In the genomic region with DNA sequence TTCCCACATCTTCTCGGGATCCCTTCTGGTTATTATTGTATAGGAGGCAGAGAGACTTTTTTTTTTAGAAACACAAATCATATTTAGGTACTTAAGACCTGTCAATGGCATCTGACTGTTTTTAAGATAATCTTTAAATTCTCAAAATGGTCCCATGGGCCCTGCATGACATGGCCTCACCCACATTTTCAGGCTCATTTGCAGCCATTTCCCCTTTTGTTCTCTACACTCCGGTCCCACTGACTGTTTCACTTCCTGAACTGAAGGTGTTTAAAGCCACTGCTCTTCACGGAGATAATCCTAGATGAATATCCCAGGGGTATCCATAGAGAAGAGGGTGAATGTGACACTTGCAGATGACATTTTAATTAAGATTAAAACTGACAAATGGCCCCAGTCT, we compare ENCODE assay signal across 14 cellular contexts. TPM values are rescaled to one million over a fixed set of nuclear protein-coding genes. Genes with fewer than 3 reads are reported as not detected.
A peak's percentile ranks its signal among the peaks of the same experiment; 100 is the strongest.
DNase-seq lines count a peak whose midpoint lies in the region; ATAC-seq and TF ChIP-seq lines count a peak whose summit lies in the region.
"Had no signal": no experiment of that assay in that cellular context is flagged by ENCODE, and none has a peak within 500 bp of the region (broad histone marks: within the 10 kb centered on the region; RNA-seq: fewer than 3 reads in every experiment).

No MANE protein-coding gene starts in this region.

- DNase-seq in GM12864 (ENCODE audit: low read depth), result peak; percentile 47
- DNase-seq in NOMO-1 treated with DMSO at 0.1 percent for 48 hours (lab: John Stamatoyannopoulos, UW; ENCODE audit: unreplicated experiment), result peak; percentile 51
- no peak for DNase-seq in left lobe of liver (ENCODE audit: low spot score)
- no peak for DNase-seq in DMS53 treated with DMSO at 0.1 percent for 48 hours (lab: John Stamatoyannopoulos, UW; ENCODE audit: unreplicated experiment)
- no peak for DNase-seq in SHP77 (lab: John Stamatoyannopoulos, UW)
- DNase-seq in activated CD4-positive, CD25-positive, alpha-beta regulatory T cell (lab: John Stamatoyannopoulos, UW), result no peak
- DNase-seq: GOT3, hypothalamus had no signal

- no peak overlapping the region for H3K4me3 ChIP-seq in GM12864 (ENCODE audit: low read depth, low read length)
- H3K4me3 ChIP-seq: ascending aorta had no signal

- no peak for TF ChIP-seq CTCF in GM12864 (IDR thresholded peaks at IDR 0.05; ENCODE audit: low read depth, low read length, missing control alignments)

- ATAC-seq in GM19351 (IDR thresholded peaks at IDR 0.05; ENCODE audit: unreplicated experiment) (peak; percentile 97), HG02938 (IDR thresholded peaks at IDR 0.05; ENCODE audit: unreplicated experiment) (peak; percentile 84), left lobe of liver (no peak)

RNA-seq across cellular contexts. Expression of a gene that starts 12.3 kb away (rescaled TPM):
- total RNA-seq in left lobe of liver, result not detected
- total RNA-seq: ascending aorta, mononuclear cell, renal cortical epithelial cell, temporal lobe had no signal

Comparison
In these comparisons a context has a peak if more than half of its experiments do, and no peak if none do; other contexts are left out.
1. DNase-seq: peak in GM12864 (single experiment) and NOMO-1 treated with DMSO at 0.1 percent for 48 hours (single experiment); none in left lobe of liver (single experiment), DMS53 treated with DMSO at 0.1 percent for 48 hours (single experiment), SHP77 (0 of 2) and activated CD4-positive, CD25-positive, alpha-beta regulatory T cell (0 of 4).